ENCODE assay signal across 17 cellular contexts in the genomic region with DNA sequence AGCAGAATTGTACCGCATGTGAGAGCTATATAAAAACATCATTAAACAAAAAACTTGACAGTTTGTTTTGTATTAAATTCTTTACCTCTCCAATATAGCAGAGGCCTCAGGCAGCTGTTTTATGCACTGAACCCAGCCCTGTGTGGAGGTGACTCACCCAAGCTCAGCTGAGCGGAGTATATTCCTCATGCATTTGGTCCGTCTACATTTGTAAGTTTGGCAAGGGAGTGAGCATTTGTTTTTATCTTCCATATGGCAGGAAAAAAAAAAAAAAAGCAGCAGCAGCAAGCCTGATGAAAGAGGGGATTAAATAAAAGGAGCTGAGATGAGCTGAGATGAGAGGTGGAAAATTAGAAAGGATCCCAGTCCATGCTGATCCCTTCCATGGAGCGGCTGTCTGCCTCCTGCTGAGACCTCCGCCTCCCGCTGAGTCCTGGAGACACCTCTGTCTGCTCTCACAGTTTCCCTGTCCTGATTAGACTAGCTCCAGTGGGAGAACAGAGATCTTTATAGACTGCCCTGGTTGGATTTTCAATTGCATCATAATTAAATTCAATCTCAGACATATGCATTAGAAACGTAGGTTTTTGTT.
A peak's percentile ranks its signal among the peaks of the same experiment; 100 is the strongest.
DNase-seq lines count a peak whose midpoint lies in the region; ATAC-seq, FAIRE-seq and TF ChIP-seq lines count a peak whose summit lies in the region.
"Had no signal": no experiment of that assay in that cellular context is flagged by ENCODE, and none has a peak within 500 bp of the region (broad histone marks: within the 10 kb centered on the region; RNA-seq: fewer than 3 reads in every experiment).

No MANE protein-coding gene starts in this region.

- no peaks in the 10 kb centered on the region for H3K9me3 Mint-ChIP-seq in type B pancreatic cell
- H3K9me3 Mint-ChIP-seq in CD8-positive, alpha-beta T cell = peaks cover 5% of the 10 kb centered on the region

- no peak for TF ChIP-seq POLR2A in H1 (IDR thresholded peaks at IDR 0.05; ENCODE audit: control extremely low read depth in 1 of 2, low read depth in 2 of 2, low read length in 2 of 2)

- H3K23ac ChIP-seq in H1 (ENCODE audit: insufficient read length) = no peak overlapping the region

- TF ChIP-seq CTCF in H1 (IDR thresholded peaks at IDR 0.05; ENCODE audit: control extremely low read depth in 1 of 3, insufficient read depth in 1 of 3, low read depth in 1 of 3, low read length in 3 of 3) (no peak), type B pancreatic cell (conservative IDR thresholded peaks at IDR 0.05) (no peak), omental fat pad (IDR thresholded peaks at IDR 0.05) (no peak)
- TF ChIP-seq CTCF in CD8-positive, alpha-beta T cell (IDR thresholded peaks at IDR 0.05) = no peak

- POLR2A ChIA-PET in H1 (lab: Charles Lee; ENCODE audit: partially characterized antibody) = interaction anchor here (0.6 kb wide), 1 partner anchor 1233 kb away, joined by 3 read pairs; no protein-coding TSS in a partner anchor
- POLR2A ChIA-PET in CD8-positive, alpha-beta T cell (lab: Charles Lee) = no interaction called here

- H2BK20ac ChIP-seq in H1 (ENCODE audit: low read length) = no peak overlapping the region

- CTCF ChIA-PET in H1 (lab: Charles Lee; ENCODE audit: partially characterized antibody) = interaction anchor here (0.5 to 1.1 kb wide), 3 partner anchors 9 to 749 kb away, joined by 3 read pairs; no protein-coding TSS in a partner anchor
- CTCF ChIA-PET in CD8-positive, alpha-beta T cell (lab: Charles Lee) = no interaction called here

- H3K27me3 ChIP-seq in H7 (ENCODE audit: control insufficient read depth, insufficient read depth, low read length) = no peaks in the 10 kb centered on the region
- H3K27me3 ChIP-seq in H1 (replicated peaks in 1 of 4; ENCODE audit: control insufficient read depth in 3 of 4, extremely low read depth in 1 of 4, insufficient read depth in 3 of 4, low read length in 3 of 4) = no peaks in the 10 kb centered on the region
- H3K27me3 ChIP-seq in CD8-positive, alpha-beta T cell (ENCODE audit: insufficient read depth, low read length) = no peaks in the 10 kb centered on the region
- H3K27me3 ChIP-seq: BLaER1, tibial nerve had no signal

- no peaks in the 10 kb centered on the region for H3K79me1 ChIP-seq in H1 (ENCODE audit: low read depth, low read length)

- H2AK5ac ChIP-seq in H1 (ENCODE audit: low read depth, low read length) = no peak overlapping the region

- ATAC-seq in omental fat pad (ENCODE audit: low FRiP score) = no peak
- ATAC-seq in CD8-positive, alpha-beta T cell = no peak
- ATAC-seq: activated CD8-positive, alpha-beta T cell treated with anti-CD3 and anti-CD28 coated beads, Interleukin-2, amount 10 ng/mL, durations not matched to agents 7 days and 5 days; left ventricle myocardium superior had no signal

- no peak overlapping the region for H3K14ac ChIP-seq in H1 (ENCODE audit: insufficient read length)

- DNase-seq in H7 = peak; percentile 18
- peak; percentile 99 to 100 for DNase-seq in NCI-H524 (lab: John Stamatoyannopoulos, UW)
- peak in 1 of 2 experiments; percentile 51 for DNase-seq in H1 (ENCODE audit: low read depth in 1 of 2, low spot score in 2 of 2)
- DNase-seq in type B pancreatic cell (ENCODE audit: extremely low spot score, unreplicated experiment) = no peak
- DNase-seq in omental fat pad (ENCODE audit: low spot score) = no peak
- DNase-seq in CD8-positive, alpha-beta T cell = no peak
- DNase-seq in occipital lobe (lab: John Stamatoyannopoulos, UW) = no peak
- DNase-seq: activated CD8-positive, alpha-beta T cell treated with anti-CD3 and anti-CD28 coated beads, Interleukin-2, amount 10 ng/mL, durations not matched to agents 7 days and 5 days; DND-41; Karpas-422; left ventricle myocardium superior; NCI-H1436; NCI-H526; SW 1271 had no signal

- no peak overlapping the region for H4K8ac ChIP-seq in H1 (ENCODE audit: extremely low read depth, insufficient read depth, low read length)

- H2BK15ac ChIP-seq in H1 (ENCODE audit: low read length) = no peak overlapping the region

- no peaks in the 10 kb centered on the region for H3K36me3 Mint-ChIP-seq in type B pancreatic cell
- H3K36me3 Mint-ChIP-seq in CD8-positive, alpha-beta T cell = no peaks in the 10 kb centered on the region

- H4K20me1 ChIP-seq in H1 (replicated peaks in 1 of 2; ENCODE audit: control insufficient read depth in 1 of 2, insufficient read depth in 2 of 2, low read length in 2 of 2) = no peaks in the 10 kb centered on the region
- H4K20me1 ChIP-seq: BLaER1 had no signal

- no peak for TF ChIP-seq RAD21 in H1 (IDR thresholded peaks at IDR 0.05 in 1 of 2, conservative IDR thresholded peaks at IDR 0.05 in 1 of 2; ENCODE audit: low read depth in 2 of 2, low read length in 2 of 2)

- H3K27me3 Mint-ChIP-seq in type B pancreatic cell = no peaks in the 10 kb centered on the region
- no peaks in the 10 kb centered on the region for H3K27me3 Mint-ChIP-seq in CD8-positive, alpha-beta T cell (ENCODE audit: low read depth)

- H3K23me2 ChIP-seq in H1 (ENCODE audit: low read depth, low read length) = no peaks in the 10 kb centered on the region

- no peaks in the 10 kb centered on the region for H3K79me2 ChIP-seq in H1 (ENCODE audit: control insufficient read depth in 1 of 2, insufficient read depth in 2 of 2, low read length in 2 of 2)

- no peak overlapping the region for H4K91ac ChIP-seq in H1 (replicated peaks; ENCODE audit: insufficient read length, low read length)

- no peak overlapping the region for H3K56ac ChIP-seq in H1 (replicated peaks; ENCODE audit: insufficient read length, low read depth, low read length)

- no peak overlapping the region for H3K9ac ChIP-seq in H1 (replicated peaks in 1 of 4; ENCODE audit: extremely low read depth in 1 of 4, low read depth in 3 of 4, low read length in 3 of 4)
- H3K9ac ChIP-seq: BLaER1 had no signal

- H3K4me1 ChIP-seq in H1 (replicated peaks in 1 of 4; ENCODE audit: control insufficient read depth in 3 of 4, insufficient read depth in 4 of 4, low read length in 3 of 4) = no peaks in the 10 kb centered on the region; a peak in 2 of 7 replicates
- no peaks in the 10 kb centered on the region for H3K4me1 ChIP-seq in CD8-positive, alpha-beta T cell (ENCODE audit: insufficient read depth, low read length)
- H3K4me1 ChIP-seq: BLaER1, prostate gland, tibial nerve had no signal

- no peak overlapping the region for H3K4me2 ChIP-seq in H1 (ENCODE audit: insufficient read depth in 1 of 2, low read depth in 2 of 2, low read length in 2 of 2)
- H3K4me2 ChIP-seq: BLaER1 had no signal

- H3K18ac ChIP-seq in H1 (ENCODE audit: extremely low read depth, low read length) = no peak overlapping the region

- WGBS in H1 (ENCODE audit: extremely low coverage in 1 of 2, insufficient coverage in 1 of 2, insufficient read length in 1 of 2, insufficient replicate concordance in 2 of 2, low coverage in 1 of 2, low lambda C conversion rate in 2 of 2, missing lambda C conversion rate in 1 of 2), 2 experiments = 63% methylated on average over 7 of the region's 7 CpGs; no CpG with 5 or more reads in 1 of the 2 experiments

- no peak overlapping the region for H3K4me3 Mint-ChIP-seq in type B pancreatic cell
- H3K4me3 Mint-ChIP-seq in CD8-positive, alpha-beta T cell = no peak overlapping the region
- H3K4me3 Mint-ChIP-seq: activated CD8-positive, alpha-beta T cell treated with anti-CD3 and anti-CD28 coated beads, Interleukin-2, amount 10 ng/mL, durations not matched to agents 7 days and 5 days had no signal

- FAIRE-seq in H1 (lab: Jason Lieb, UNC) = peak; percentile 50

- no peaks in the 10 kb centered on the region for H3K36me3 ChIP-seq in H7 (replicated peaks; ENCODE audit: control insufficient read depth, insufficient read depth, low read length)
- no peaks in the 10 kb centered on the region for H3K36me3 ChIP-seq in H1 (ENCODE audit: control insufficient read depth in 2 of 4, insufficient read depth in 4 of 4, low read length in 3 of 4)
- no peaks in the 10 kb centered on the region for H3K36me3 ChIP-seq in CD8-positive, alpha-beta T cell (ENCODE audit: insufficient read depth, low read length)
- H3K36me3 ChIP-seq: BLaER1, prostate gland, tibial nerve had no signal

- H2BK120ac ChIP-seq in H1 (replicated peaks; ENCODE audit: low read depth, low read length) = no peak overlapping the region

- H3K4ac ChIP-seq in H1 (replicated peaks; ENCODE audit: insufficient read length, low read depth, low read length) = no peak overlapping the region

- intact Hi-C loops in CD8-positive, alpha-beta T cell (cut with DNase I, micrococcal nuclease) = no loop called here

- no peak overlapping the region for H3K4me3 ChIP-seq in H7 (ENCODE audit: insufficient read depth, low read depth, low read length)
- no peak overlapping the region for H3K4me3 ChIP-seq in H1 (ENCODE audit: extremely low read depth in 1 of 4, insufficient read depth in 2 of 4, low read depth in 3 of 4, low read length in 4 of 4)
- no peak overlapping the region for H3K4me3 ChIP-seq in CD8-positive, alpha-beta T cell (ENCODE audit: low read depth, low read length)
- H3K4me3 ChIP-seq: BLaER1, prostate gland, tibial nerve had no signal

- no peak overlapping the region for H4K5ac ChIP-seq in H1 (ENCODE audit: insufficient read length, low read depth, low read length)

- TF ChIP-seq EP300 in H1 (IDR thresholded peaks at IDR 0.05; ENCODE audit: borderline replicate concordance in 1 of 2, low read depth in 2 of 2, low read length in 2 of 2) = no peak

- peaks cover 6% of the 10 kb centered on the region for H3K4me1 Mint-ChIP-seq in type B pancreatic cell (ENCODE audit: unreplicated experiment)
- H3K4me1 Mint-ChIP-seq in CD8-positive, alpha-beta T cell (ENCODE audit: low read depth) = no peaks in the 10 kb centered on the region

- no peak overlapping the region for H2AFZ ChIP-seq in H1 (ENCODE audit: low read length)

- no peak overlapping the region for H2BK12ac ChIP-seq in H1 (ENCODE audit: low read depth, low read length)

- no peak overlapping the region for H3K27ac ChIP-seq in H1 (ENCODE audit: low read depth, low read length)
- no peak overlapping the region for H3K27ac ChIP-seq in CD8-positive, alpha-beta T cell (ENCODE audit: low read depth, low read length)
- H3K27ac ChIP-seq: BLaER1, prostate gland, tibial nerve had no signal

- H2BK5ac ChIP-seq in H1 (ENCODE audit: low read depth, low read length) = no peak overlapping the region

- no peaks in the 10 kb centered on the region for H3K9me3 ChIP-seq in H1 (ENCODE audit: insufficient read depth in 2 of 2, low read depth in 1 of 2, low read length in 1 of 2)
- no peaks in the 10 kb centered on the region for H3K9me3 ChIP-seq in CD8-positive, alpha-beta T cell (ENCODE audit: low read length)
- H3K9me3 ChIP-seq: BLaER1, prostate gland had no signal

- H3K27ac Mint-ChIP-seq in type B pancreatic cell = peak overlapping the region; percentile 13
- H3K27ac Mint-ChIP-seq in CD8-positive, alpha-beta T cell = no peak overlapping the region
- H3K27ac Mint-ChIP-seq: activated CD8-positive, alpha-beta T cell treated with anti-CD3 and anti-CD28 coated beads, Interleukin-2, amount 10 ng/mL, durations not matched to agents 7 days and 5 days had no signal

TF ChIP-seq in H1, 55 proteins besides CTCF, POLR2A, EP300 and RAD21 (continues in another document):
- TF ChIP-seq, protein P1, sequence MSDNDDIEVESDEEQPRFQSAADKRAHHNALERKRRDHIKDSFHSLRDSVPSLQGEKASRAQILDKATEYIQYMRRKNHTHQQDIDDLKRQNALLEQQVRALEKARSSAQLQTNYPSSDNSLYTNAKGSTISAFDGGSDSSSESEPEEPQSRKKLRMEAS (IDR thresholded peaks at IDR 0.05) = no peak
- TF ChIP-seq TAF1 (IDR thresholded peaks at IDR 0.05; ENCODE audit: low read depth, low read length) (no peak), POU5F1 (IDR thresholded peaks at IDR 0.05; ENCODE audit: low read depth, low read length) (no peak)

Comparison
In these comparisons a context has a peak if more than half of its experiments do, and no peak if none do; other contexts are left out.
1. DNase-seq: peak in H7 (single experiment) and NCI-H524 (2 of 2); none in type B pancreatic cell (single experiment), omental fat pad (single experiment), CD8-positive, alpha-beta T cell (0 of 7) and occipital lobe (single experiment).